8 cellular contexts compared by ENCODE assay signal in the genomic region with DNA sequence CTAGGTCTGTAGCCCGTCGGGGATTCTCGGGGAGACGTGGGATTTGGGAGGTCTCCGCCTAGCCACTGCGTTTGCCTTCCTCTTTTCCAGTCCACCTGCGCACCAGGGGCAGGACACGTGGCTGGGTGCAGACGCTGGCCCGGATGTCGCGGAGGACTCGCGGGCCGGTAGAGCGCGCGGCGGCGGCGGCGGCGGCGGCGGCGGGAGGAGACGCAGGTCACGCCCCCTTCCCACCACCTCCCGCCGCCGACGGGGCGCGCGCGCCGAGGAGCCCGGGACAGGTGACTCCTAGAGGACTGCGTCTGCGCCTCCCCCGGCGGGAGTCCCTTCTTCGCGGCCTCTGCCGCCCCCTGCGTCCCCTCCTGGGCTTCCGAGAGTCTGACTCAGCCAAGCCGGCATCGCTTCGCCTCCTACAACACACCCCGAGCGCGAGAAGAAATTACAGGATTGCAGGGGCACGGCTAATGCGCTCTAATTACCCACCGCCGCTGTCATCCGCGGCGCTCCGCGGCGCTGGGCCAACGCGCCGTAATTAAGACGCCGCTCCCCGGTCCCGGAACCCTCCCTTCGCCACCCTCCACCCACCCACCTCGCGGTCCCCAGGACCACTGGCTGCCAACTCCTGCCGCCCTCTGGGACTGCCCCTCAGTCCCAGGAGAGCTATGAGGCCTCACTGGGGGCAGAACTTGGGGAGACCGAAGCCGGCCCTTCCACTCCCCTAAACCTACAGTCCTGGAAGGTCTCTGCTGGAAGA.
DNase-seq lines count a peak whose midpoint lies in the region; ATAC-seq, FAIRE-seq and TF ChIP-seq lines count a peak whose summit lies in the region.

No MANE protein-coding gene starts in this region.

- no peak for FAIRE-seq in endothelial cell of umbilical vein (lab: Jason Lieb, UNC)

- H3K9me3 ChIP-seq in endothelial cell of umbilical vein (replicated peaks; ENCODE audit: control insufficient read depth, insufficient read depth, low read length) = no peaks in the 10 kb centered on the region

- CTCF ChIA-PET in endothelial cell of umbilical vein (lab: Charles Lee) = interaction anchor here (0.6 to 3.1 kb wide), 10 partner anchors 12 to 335 kb away, joined by 3 to 24 read pairs (median 3); partner anchors contain the start of gene VEGFA

- H4K20me1 ChIP-seq in endothelial cell of umbilical vein (replicated peaks; ENCODE audit: control insufficient read depth, extremely low read depth, insufficient read depth, low read length) = no peaks in the 10 kb centered on the region

- peaks cover 2% of the 10 kb centered on the region for H3K4me1 ChIP-seq in endothelial cell of umbilical vein (ENCODE audit: control insufficient read depth, extremely low read depth, insufficient read depth, low read length)

- H3K4me1 Mint-ChIP-seq in naive thymus-derived CD8-positive, alpha-beta T cell = peaks cover 6 to 25% (median 12%) of the 10 kb centered on the region in 4 donors
- peaks cover 29% of the 10 kb centered on the region for H3K4me1 Mint-ChIP-seq in stimulated activated memory B cell treated with anti-CD40 and anti-IgM and Interleukin-4, amounts not matched to agents 10 μg/mL and 1 μg/mL and 100 μg/mL, for 72 hours

- peaks cover 26 to 27% of the 10 kb centered on the region in 2 experiments for H3K27me3 ChIP-seq in endothelial cell of umbilical vein (ENCODE audit: control insufficient read depth in 2 of 2, insufficient read depth in 2 of 2, low read length in 2 of 2)

- BruUV-seq in endothelial cell of umbilical vein (replicated peaks; lab: Mats Ljungman, UMichigan) = no TSS peak

- peak; percentile 38 for ATAC-seq in GM18505 (IDR thresholded peaks at IDR 0.05; ENCODE audit: unreplicated experiment)
- peak; percentile 65 to 80 for ATAC-seq in naive thymus-derived CD8-positive, alpha-beta T cell
- peak; percentile 51 for ATAC-seq in stimulated activated memory B cell treated with anti-CD40 and anti-IgM and Interleukin-4, amounts not matched to agents 10 μg/mL and 1 μg/mL and 100 μg/mL, for 72 hours
- ATAC-seq in GM18511 (IDR thresholded peaks at IDR 0.05; ENCODE audit: unreplicated experiment) = no peak

- no peak overlapping the region for H3K27ac ChIP-seq in endothelial cell of umbilical vein (ENCODE audit: insufficient read depth, low read depth, low read length)

- dilution Hi-C loops in endothelial cell of umbilical vein (cut with MboI; ENCODE audit: extremely low pct_ligation_motif_present, low sequenced_read_pairs) = no loop called here

- H3K9me1 ChIP-seq in endothelial cell of umbilical vein (replicated peaks; ENCODE audit: control insufficient read depth, extremely low read depth, insufficient read depth, low read length) = no peaks in the 10 kb centered on the region

- H3K27ac Mint-ChIP-seq in naive thymus-derived CD8-positive, alpha-beta T cell = no peak overlapping the region
- H3K27ac Mint-ChIP-seq in stimulated activated memory B cell treated with anti-CD40 and anti-IgM and Interleukin-4, amounts not matched to agents 10 μg/mL and 1 μg/mL and 100 μg/mL, for 72 hours = no peak overlapping the region

- peaks cover 17 to 62% (median 29%) of the 10 kb centered on the region in 5 donors for H3K27me3 Mint-ChIP-seq in naive thymus-derived CD8-positive, alpha-beta T cell
- H3K27me3 Mint-ChIP-seq in stimulated activated memory B cell treated with anti-CD40 and anti-IgM and Interleukin-4, amounts not matched to agents 10 μg/mL and 1 μg/mL and 100 μg/mL, for 72 hours = peaks cover 53% of the 10 kb centered on the region

- peak overlapping the region; percentile 94 for H2AFZ ChIP-seq in endothelial cell of umbilical vein (ENCODE audit: low read depth, low read length)

- peak overlapping the region; percentile 2 to 41 (median 38) for H3K4me3 ChIP-seq in endothelial cell of umbilical vein (replicated peaks in 1 of 3; ENCODE audit: insufficient read depth in 1 of 3, low read depth in 1 of 3, low read length in 3 of 3)

- POLR2A ChIA-PET in endothelial cell of umbilical vein (lab: Charles Lee) = interaction anchor here (0.6 kb wide), 1 partner anchor 99 kb away, joined by 3 read pairs; no protein-coding TSS in a partner anchor
- POLR2A ChIA-PET in naive thymus-derived CD8-positive, alpha-beta T cell (lab: Charles Lee) = no interaction called here

- H3K79me2 ChIP-seq in endothelial cell of umbilical vein (ENCODE audit: control insufficient read depth, insufficient read depth, low read length) = no peaks in the 10 kb centered on the region

- no peaks in the 10 kb centered on the region for H3K36me3 Mint-ChIP-seq in naive thymus-derived CD8-positive, alpha-beta T cell
- no peaks in the 10 kb centered on the region for H3K36me3 Mint-ChIP-seq in stimulated activated memory B cell treated with anti-CD40 and anti-IgM and Interleukin-4, amounts not matched to agents 10 μg/mL and 1 μg/mL and 100 μg/mL, for 72 hours

- no peak overlapping the region for H3K9ac ChIP-seq in endothelial cell of umbilical vein (replicated peaks; ENCODE audit: extremely low read depth, insufficient read depth, low read length)

- peak in 1 of 2 donors; percentile 18 for TF ChIP-seq CTCF in endothelial cell of umbilical vein (IDR thresholded peaks at IDR 0.05; ENCODE audit: extremely low read depth in 1 of 2, insufficient read depth in 1 of 2, low read depth in 1 of 2, low read length in 2 of 2)

- TF ChIP-seq POLR2A in GM18505 (IDR thresholded peaks at IDR 0.05; ENCODE audit: borderline replicate concordance, extremely low read depth, insufficient read depth, insufficient read length) (no peak), endothelial cell of umbilical vein (IDR thresholded peaks at IDR 0.05; ENCODE audit: low read depth, low read length) (no peak)

- DNase-seq in NCI-H128 (lab: John Stamatoyannopoulos, UW; ENCODE audit: unreplicated experiment) (peak; percentile 68), endothelial cell of umbilical vein (ENCODE audit: low read depth, low spot score) (peak; percentile 25), A172 (ENCODE audit: low spot score) (no peak)
- DNase-seq in activated CD8-positive, alpha-beta memory T cell treated with anti-CD3 and anti-CD28 coated beads for 48 hours (ENCODE audit: low read depth in 2 of 3, low spot score in 2 of 3) = peak; percentile 35 to 48 (median 40)
- peak; percentile 22 to 75 (median 52) for DNase-seq in naive thymus-derived CD8-positive, alpha-beta T cell

- H3K36me3 ChIP-seq in endothelial cell of umbilical vein (ENCODE audit: control insufficient read depth in 2 of 2, extremely low read depth in 1 of 2, insufficient read depth in 2 of 2, low read length in 2 of 2) = no peaks in the 10 kb centered on the region

- intact Hi-C loops in endothelial cell of umbilical vein (cut with micrococcal nuclease) = loop anchor here (1.0 to 5.0 kb wide), 4 partner anchors 40 to 230 kb away; partner anchors contain the start of gene VEGFA

- no peaks in the 10 kb centered on the region for H3K9me3 Mint-ChIP-seq in naive thymus-derived CD8-positive, alpha-beta T cell
- H3K9me3 Mint-ChIP-seq in stimulated activated memory B cell treated with anti-CD40 and anti-IgM and Interleukin-4, amounts not matched to agents 10 μg/mL and 1 μg/mL and 100 μg/mL, for 72 hours = no peaks in the 10 kb centered on the region

- peak overlapping the region; percentile 55 for H3K4me2 ChIP-seq in endothelial cell of umbilical vein (ENCODE audit: insufficient read depth, low read length)

- H3K4me3 Mint-ChIP-seq in naive thymus-derived CD8-positive, alpha-beta T cell = peak overlapping the region; percentile 62 to 88 (median 74)
- peak overlapping the region; percentile 66 for H3K4me3 Mint-ChIP-seq in stimulated activated memory B cell treated with anti-CD40 and anti-IgM and Interleukin-4, amounts not matched to agents 10 μg/mL and 1 μg/mL and 100 μg/mL, for 72 hours

TF ChIP-seq in endothelial cell of umbilical vein, 7 proteins besides CTCF, POLR2A, EP300 and RAD21:
- TF ChIP-seq FOS (IDR thresholded peaks at IDR 0.05; ENCODE audit: borderline replicate concordance, insufficient read depth, low read length) = peak; percentile 36
- no peak for TF ChIP-seq POLR2AphosphoS5 (IDR thresholded peaks at IDR 0.05; ENCODE audit: insufficient read depth, low read depth, low read length)
- no peak for TF ChIP-seq MYC (IDR thresholded peaks at IDR 0.05; ENCODE audit: low read depth, low read length)
- TF ChIP-seq EZH2 (IDR thresholded peaks at IDR 0.05; ENCODE audit: borderline replicate concordance, low read depth, low read length, severe bottlenecking) = no peak
- no peak for TF ChIP-seq GATA2 (IDR thresholded peaks at IDR 0.05; ENCODE audit: insufficient read depth, insufficient read length, low read depth, low read length)
- TF ChIP-seq, protein P1, sequence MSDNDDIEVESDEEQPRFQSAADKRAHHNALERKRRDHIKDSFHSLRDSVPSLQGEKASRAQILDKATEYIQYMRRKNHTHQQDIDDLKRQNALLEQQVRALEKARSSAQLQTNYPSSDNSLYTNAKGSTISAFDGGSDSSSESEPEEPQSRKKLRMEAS (IDR thresholded peaks at IDR 0.05; ENCODE audit: insufficient read depth, insufficient read length) = peak; percentile 53
- TF ChIP-seq JUN (IDR thresholded peaks at IDR 0.05; ENCODE audit: borderline replicate concordance, insufficient read depth, insufficient read length, low read depth) = no peak
